1 cellular context compared by ENCODE assay signal in genomic region chr14:22919601-22919921, GRCh38.
TF ChIP-seq lines count a peak whose summit lies in the region.

No MANE protein-coding gene starts in this region.

TF ChIP-seq in SK-N-SH, 30 proteins besides CTCF, POLR2A, EP300 and RAD21 (continued from another document):
- no peak for TF ChIP-seq PBX3 (IDR thresholded peaks at IDR 0.05)
